In the genomic region with DNA sequence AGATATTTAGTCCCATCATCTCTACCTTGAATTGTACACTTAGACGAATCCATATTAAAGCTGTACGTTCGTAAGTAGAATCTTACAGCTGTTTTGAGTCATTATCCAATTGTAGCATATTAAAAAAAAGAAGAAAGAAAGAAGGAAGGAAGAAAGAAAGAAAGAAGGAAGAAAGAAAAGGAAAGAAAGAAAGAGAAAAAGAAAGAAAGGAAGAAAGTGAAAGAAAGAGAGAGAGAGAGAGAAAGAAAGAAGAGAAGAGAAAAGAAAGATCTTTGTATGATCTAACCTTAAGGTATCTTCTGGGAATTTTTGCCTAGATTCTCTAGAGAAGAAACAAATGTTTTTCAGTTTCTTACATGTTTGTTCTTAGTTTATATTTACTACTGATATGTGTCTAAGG, we compare ENCODE assay signal across 12 cellular contexts. TPM values are rescaled to one million over a fixed set of nuclear protein-coding genes. Genes with fewer than 3 reads are reported as not detected.
A peak's percentile ranks its signal among the peaks of the same experiment; 100 is the strongest.
DNase-seq lines count a peak whose midpoint lies in the region; ATAC-seq and TF ChIP-seq lines count a peak whose summit lies in the region.
"Had no signal": no experiment of that assay in that cellular context is flagged by ENCODE, and none has a peak within 500 bp of the region (broad histone marks: within the 10 kb centered on the region; RNA-seq: fewer than 3 reads in every experiment).

No MANE protein-coding gene starts in this region.

- no peak overlapping the region for H3K27ac Mint-ChIP-seq in neural progenitor cell
- H3K27ac Mint-ChIP-seq: activated CD4-positive, alpha-beta T cell treated with anti-CD3 and anti-CD28 coated beads for 36 hours; CD4-positive, alpha-beta memory T cell had no signal

- WGBS in GM23248 (ENCODE audit: low coverage in 1 of 2, low lambda C conversion rate in 2 of 2, missing lambda C conversion rate in 2 of 2), 2 experiments = 1 to 4% methylated on average over 3 of the region's 3 CpGs
- WGBS in hepatocyte (ENCODE audit: low lambda C conversion rate, missing lambda C conversion rate) = 39% methylated on average over 3 of the region's 3 CpGs
- 62% methylated on average over 3 of the region's 3 CpGs for WGBS in smooth muscle cell (ENCODE audit: low lambda C conversion rate)

- no peaks in the 10 kb centered on the region for H3K9me3 Mint-ChIP-seq in neural progenitor cell
- H3K9me3 Mint-ChIP-seq: CD4-positive, alpha-beta memory T cell had no signal

- in situ Hi-C loops in GM23248 (cut with MboI) = loop anchor here (10.0 kb wide), 1 partner anchor 145 kb away; no protein-coding TSS in a partner anchor

- no peaks in the 10 kb centered on the region for H3K27me3 Mint-ChIP-seq in neural progenitor cell (ENCODE audit: insufficient read depth, low read depth)
- H3K27me3 Mint-ChIP-seq: activated CD4-positive, alpha-beta T cell treated with anti-CD3 and anti-CD28 coated beads for 36 hours; CD4-positive, alpha-beta memory T cell had no signal

- H3K4me2 ChIP-seq in GM23248 (ENCODE audit: unreplicated experiment) (peak overlapping the region; percentile 96), hepatocyte (peak overlapping the region; percentile 69), smooth muscle cell (peak overlapping the region; percentile 90), neural progenitor cell (no peak overlapping the region)

- H3K4me1 Mint-ChIP-seq in neural progenitor cell = peaks cover 18% of the 10 kb centered on the region
- H3K4me1 Mint-ChIP-seq: activated CD4-positive, alpha-beta T cell treated with anti-CD3 and anti-CD28 coated beads for 36 hours had no signal

- H4K20me1 ChIP-seq in GM23248 (ENCODE audit: insufficient read depth) (no peaks in the 10 kb centered on the region), hepatocyte (ENCODE audit: insufficient read depth, poor library complexity, severe bottlenecking) (no peaks in the 10 kb centered on the region), smooth muscle cell (ENCODE audit: low read depth) (no peaks in the 10 kb centered on the region), neural progenitor cell (ENCODE audit: low read depth) (no peaks in the 10 kb centered on the region)

- no peaks in the 10 kb centered on the region for H3K36me3 Mint-ChIP-seq in neural progenitor cell
- H3K36me3 Mint-ChIP-seq: CD4-positive, alpha-beta memory T cell had no signal

- no peaks in the 10 kb centered on the region for H3K9me2 ChIP-seq in GM23248 (ENCODE audit: insufficient read depth)
- no peaks in the 10 kb centered on the region for H3K9me2 ChIP-seq in hepatocyte (replicated peaks; ENCODE audit: insufficient read depth)

- intact Hi-C loops in ascending aorta (cut with DNase I) = no loop called here

- H3F3A ChIP-seq in GM23248 (ENCODE audit: insufficient read depth) = peaks cover 64% of the 10 kb centered on the region
- peaks cover 28% of the 10 kb centered on the region for H3F3A ChIP-seq in smooth muscle cell (ENCODE audit: low read depth)
- H3F3A ChIP-seq in neural progenitor cell (ENCODE audit: low read depth) = no peaks in the 10 kb centered on the region

- H3K27ac ChIP-seq in GM23248 (peak overlapping the region; percentile 63), ascending aorta (no peak overlapping the region), hepatocyte (peak overlapping the region; percentile 88), smooth muscle cell (ENCODE audit: low read depth) (peak overlapping the region; percentile 91), neural progenitor cell (no peak overlapping the region)

- no peaks in the 10 kb centered on the region for H3K9me3 ChIP-seq in GM23248 (ENCODE audit: low read depth)
- no peaks in the 10 kb centered on the region for H3K9me3 ChIP-seq in ascending aorta
- no peaks in the 10 kb centered on the region for H3K9me3 ChIP-seq in hepatocyte (ENCODE audit: low read depth)
- H3K9me3 ChIP-seq in smooth muscle cell (replicated peaks; ENCODE audit: low read depth) = no peaks in the 10 kb centered on the region
- H3K9me3 ChIP-seq in neural progenitor cell (ENCODE audit: low read depth) = no peaks in the 10 kb centered on the region

- H3K4me3 ChIP-seq in GM23248 (peak overlapping the region; percentile 81), ascending aorta (peak overlapping the region; percentile 13 to 39), hepatocyte (peak overlapping the region; percentile 34), smooth muscle cell (peak overlapping the region; percentile 58), neural progenitor cell (no peak overlapping the region)

- TF ChIP-seq CTCF in ascending aorta (IDR thresholded peaks at IDR 0.05) (no peak), hepatocyte (IDR thresholded peaks at IDR 0.05; ENCODE audit: poor library complexity) (no peak), smooth muscle cell (IDR thresholded peaks at IDR 0.05; ENCODE audit: borderline replicate concordance, insufficient read depth, poor library complexity, severe bottlenecking) (no peak), GM20000 (IDR thresholded peaks at IDR 0.05; ENCODE audit: extremely low read depth, missing control alignments) (no peak), neural progenitor cell (IDR thresholded peaks at IDR 0.05) (no peak)

- H3K4me1 ChIP-seq in GM23248 (ENCODE audit: insufficient read depth) (peaks cover 58% of the 10 kb centered on the region), ascending aorta (peaks cover 0 to 2% of the 10 kb centered on the region in 2 donors), hepatocyte (ENCODE audit: insufficient read depth) (peaks cover 5% of the 10 kb centered on the region), smooth muscle cell (ENCODE audit: low read depth) (peaks cover 29% of the 10 kb centered on the region), neural progenitor cell (no peaks in the 10 kb centered on the region)

- no peaks in the 10 kb centered on the region for H3K27me3 ChIP-seq in GM23248 (replicated peaks; ENCODE audit: insufficient read depth)
- no peaks in the 10 kb centered on the region for H3K27me3 ChIP-seq in ascending aorta
- H3K27me3 ChIP-seq in hepatocyte = no peaks in the 10 kb centered on the region
- no peaks in the 10 kb centered on the region for H3K27me3 ChIP-seq in smooth muscle cell (ENCODE audit: low read depth)
- H3K27me3 ChIP-seq in neural progenitor cell = no peaks in the 10 kb centered on the region

- ATAC-seq in HG03521 (IDR thresholded peaks at IDR 0.05; ENCODE audit: unreplicated experiment) (no peak), GM18907 (IDR thresholded peaks at IDR 0.05; ENCODE audit: unreplicated experiment) (no peak)
- ATAC-seq: activated CD4-positive, alpha-beta T cell treated with anti-CD3 and anti-CD28 coated beads for 36 hours had no signal

- DNase-seq in GM23248 = peak; percentile 18
- DNase-seq in ascending aorta (ENCODE audit: low spot score in 2 of 2) = no peak
- no peak for DNase-seq in hepatocyte (ENCODE audit: low spot score)
- DNase-seq in smooth muscle cell (lab: John Stamatoyannopoulos, UW; ENCODE audit: unreplicated experiment) = no peak
- no peak for DNase-seq in GM20000 (ENCODE audit: low spot score)
- no peak for DNase-seq in neural progenitor cell (ENCODE audit: low spot score)
- DNase-seq: activated CD4-positive, alpha-beta T cell treated with anti-CD3 and anti-CD28 coated beads for 36 hours; CD4-positive, alpha-beta memory T cell; islet precursor cell had no signal

- no peak overlapping the region for H3K4me3 Mint-ChIP-seq in neural progenitor cell
- H3K4me3 Mint-ChIP-seq: activated CD4-positive, alpha-beta T cell treated with anti-CD3 and anti-CD28 coated beads for 36 hours; CD4-positive, alpha-beta memory T cell had no signal

- H2AFZ ChIP-seq in GM23248 (peak overlapping the region; percentile 77), hepatocyte (no peak overlapping the region), smooth muscle cell (ENCODE audit: low read depth) (peak overlapping the region; percentile 83), neural progenitor cell (replicated peaks) (no peak overlapping the region)

- H3K9ac ChIP-seq in GM23248 (peak overlapping the region; percentile 79), smooth muscle cell (ENCODE audit: low read depth) (peak overlapping the region; percentile 70), neural progenitor cell (no peak overlapping the region)

- H3K79me2 ChIP-seq in GM23248 (ENCODE audit: insufficient read depth) = peaks cover 62% of the 10 kb centered on the region
- peaks cover 35% of the 10 kb centered on the region for H3K79me2 ChIP-seq in hepatocyte
- H3K79me2 ChIP-seq in smooth muscle cell (ENCODE audit: low read depth) = peaks cover 77% of the 10 kb centered on the region
- no peaks in the 10 kb centered on the region for H3K79me2 ChIP-seq in neural progenitor cell (ENCODE audit: low read depth)

- H3K36me3 ChIP-seq in GM23248 (ENCODE audit: low read depth) (no peaks in the 10 kb centered on the region), ascending aorta (no peaks in the 10 kb centered on the region), hepatocyte (replicated peaks; ENCODE audit: insufficient read depth, low read depth) (no peaks in the 10 kb centered on the region), smooth muscle cell (ENCODE audit: low read depth) (peaks cover under 1% of the 10 kb centered on the region), neural progenitor cell (no peaks in the 10 kb centered on the region)

RNA-seq across cellular contexts. Expression of gene DCN, which starts 2.5 kb away (rescaled TPM):
- total RNA-seq in GM23248 (2014; rRNA removed; shearing (Covaris generic)) = 432 and 441 TPM in 2 replicates
- 483 and 504 TPM in 2 replicates for polyA plus RNA-seq in GM23248 (2016; fragmentation: Nextera tagmentation; extraction: Ambion mirVana)
- total RNA-seq in ascending aorta = 443 TPM
- total RNA-seq in hepatocyte = 1,789 and 1,996 TPM in 2 replicates
- polyA plus RNA-seq in hepatocyte = 2,382 and 2,576 TPM in 2 replicates
- total RNA-seq in smooth muscle cell = 1,657 and 1,844 TPM in 2 replicates
- polyA plus RNA-seq in smooth muscle cell = 1,043 and 1,354 TPM in 2 replicates
- not detected in 2 replicates for total RNA-seq in neural progenitor cell (ENCODE audit: low replicate concordance)
- total RNA-seq: activated CD4-positive, alpha-beta T cell treated with anti-CD3 and anti-CD28 coated beads for 36 hours; CD4-positive, alpha-beta memory T cell had no signal
- polyA plus RNA-seq: CD4-positive, alpha-beta memory T cell; neural cell had no signal

Comparison
In these comparisons a context has a peak if more than half of its experiments do, and no peak if none do; other contexts are left out.
1. H2AFZ ChIP-seq: peak in GM23248 (single experiment) and smooth muscle cell (single experiment); none in hepatocyte (single experiment) and neural progenitor cell (single experiment).
2. H3K27ac ChIP-seq: peak in GM23248 (single experiment), hepatocyte (single experiment) and smooth muscle cell (single experiment); none in ascending aorta (0 of 2) and neural progenitor cell (single experiment).
3. RNA of gene DCN, which starts 2.5 kb away (total RNA-seq): 1,789 to 1,996 TPM in hepatocyte, 1,657 to 1,844 TPM in smooth muscle cell, 443 TPM in ascending aorta (single experiment) and 432 to 441 TPM in GM23248; not detected in neural progenitor cell; every median in the first group is over 100 times any median in the second.